ENCODE assay signal across 22 cellular contexts in genomic region chr1:194322751-194323150, GRCh38.
DNase-seq lines count a peak whose midpoint lies in the region; ATAC-seq, FAIRE-seq and TF ChIP-seq lines count a peak whose summit lies in the region.
"Had no signal": no experiment of that assay in that cellular context is flagged by ENCODE, and none has a peak within 500 bp of the region (broad histone marks: within the 10 kb centered on the region; RNA-seq: fewer than 3 reads in every experiment).

No MANE protein-coding gene starts in this region.

- no peaks in the 10 kb centered on the region for H3K36me3 ChIP-seq in PC-9 (ENCODE audit: low read depth)
- no peaks in the 10 kb centered on the region for H3K36me3 ChIP-seq in neuronal stem cell (replicated peaks in 1 of 2; ENCODE audit: control insufficient read depth in 2 of 2, insufficient read depth in 2 of 2, low read length in 2 of 2)
- H3K36me3 ChIP-seq: BLaER1 had no signal

- no TSS peak for BruUV-seq in PC-9 (replicated peaks; lab: Mats Ljungman, UMichigan)

- peak; percentile 29; the same call in 2 of the 3 replicates for ATAC-seq in SK-N-SH treated with all-trans-retinoic acid at 6 μM for 48 hours
- ATAC-seq: CD8-positive, alpha-beta T cell; GM12878; GM23338 had no signal

- peak; percentile 29 for FAIRE-seq in D721Med (lab: Jason Lieb, UNC)
- FAIRE-seq: GM12878, GM19239 had no signal

- 0 out of 2 replicates have a peak, but pooled peaks cover 3% of the 10 kb centered on the region for H3K9me2 ChIP-seq in PC-9 (ENCODE audit: insufficient read depth)

- no peak overlapping the region for H3K14ac ChIP-seq in neuronal stem cell (ENCODE audit: low read length)

- H4K20me1 ChIP-seq in PC-9 (ENCODE audit: insufficient read depth), result no peaks in the 10 kb centered on the region
- H4K20me1 ChIP-seq: BLaER1 had no signal

- H3K4ac ChIP-seq in neuronal stem cell (ENCODE audit: low read length), result no peak overlapping the region

- H3K4me1 ChIP-seq in PC-9 (replicated peaks; ENCODE audit: insufficient read depth) (no peaks in the 10 kb centered on the region), neuronal stem cell (ENCODE audit: control insufficient read depth in 2 of 2, insufficient read depth in 1 of 2, low read depth in 1 of 2, low read length in 2 of 2) (no peaks in the 10 kb centered on the region)
- H3K4me1 ChIP-seq: BLaER1, Caco-2 had no signal

- WGBS in neuronal stem cell (ENCODE audit: extremely low coverage in 2 of 2, insufficient read length in 2 of 2, insufficient replicate concordance in 1 of 2), 2 donors, result no CpG with 5 or more reads among the region's 4 CpGs

- no peak overlapping the region for H4K91ac ChIP-seq in neuronal stem cell (ENCODE audit: low read depth, low read length, poor library complexity)

- H3K27ac ChIP-seq in PC-9, result no peak overlapping the region
- no peak overlapping the region for H3K27ac ChIP-seq in neuronal stem cell (replicated peaks; ENCODE audit: low read length)
- H3K27ac ChIP-seq: 22Rv1, BLaER1, C4-2B had no signal

- H3K27me3 ChIP-seq in PC-9 (ENCODE audit: insufficient read depth, low read depth), result no peaks in the 10 kb centered on the region
- H3K27me3 ChIP-seq in neuronal stem cell (ENCODE audit: control insufficient read depth in 3 of 3, insufficient read depth in 3 of 3, low read depth in 1 of 3, low read length in 3 of 3), result no peaks in the 10 kb centered on the region
- H3K27me3 ChIP-seq: BLaER1 had no signal

- intact Hi-C loops in PC-9 (cut with micrococcal nuclease; ENCODE audit: unreplicated experiment), result no loop called here

- H3K18ac ChIP-seq in neuronal stem cell (ENCODE audit: low read length), result no peak overlapping the region

- no peak overlapping the region for H4K8ac ChIP-seq in neuronal stem cell (ENCODE audit: low read depth, low read length)

- H3K4me3 ChIP-seq in PC-9, result no peak overlapping the region
- no peak overlapping the region for H3K4me3 ChIP-seq in neuronal stem cell (ENCODE audit: low read length in 2 of 2)
- H3K4me3 ChIP-seq: BLaER1, GM12878, GM23338 had no signal

- H3K4me2 ChIP-seq in PC-9 (no peak overlapping the region), neuronal stem cell (ENCODE audit: insufficient read depth, low read length, poor library complexity, severe bottlenecking) (no peak overlapping the region)
- H3K4me2 ChIP-seq: BLaER1, GM23338 had no signal

- no peak overlapping the region for H2BK120ac ChIP-seq in neuronal stem cell (ENCODE audit: low read depth, low read length)

- H3F3A ChIP-seq in PC-9 (ENCODE audit: insufficient read depth, low read depth), result no peaks in the 10 kb centered on the region

- TF ChIP-seq CTCF in D721Med (IDR thresholded peaks at IDR 0.05; ENCODE audit: insufficient read depth, missing control alignments) (no peak), PC-9 (conservative IDR thresholded peaks at IDR 0.05) (no peak)

- DNase-seq in D721Med (ENCODE audit: insufficient read length, low spot score), result no peak
- DNase-seq in PC-9, result no peak
- no peak for DNase-seq in neuronal stem cell (ENCODE audit: low spot score)
- DNase-seq in NCI-H446 (lab: John Stamatoyannopoulos, UW), result no peak
- DNase-seq in HuH-7 (ENCODE audit: low spot score), result no peak
- no peak for DNase-seq in occipital lobe (lab: John Stamatoyannopoulos, UW)
- DNase-seq: Caco-2; CD4-positive, CD25-positive, alpha-beta regulatory T cell; CD8-positive, alpha-beta T cell; DMS 273 treated with DMSO at 0.1 percent for 48 hours; DMS79; EL; GDM1; H9; HFFc6 had no signal

- no peak overlapping the region for H3K9ac ChIP-seq in neuronal stem cell (ENCODE audit: low read depth, low read length, poor library complexity)
- H3K9ac ChIP-seq: BLaER1 had no signal

- H2BK5ac ChIP-seq in neuronal stem cell (ENCODE audit: low read length), result no peak overlapping the region

- H3K79me2 ChIP-seq in PC-9 (ENCODE audit: low read depth), result no peaks in the 10 kb centered on the region

- H2AFZ ChIP-seq in PC-9 (0 out of 2 replicates have a peak overlapping the region, but pooled peaks have one; percentile 53), neuronal stem cell (ENCODE audit: low read length) (peak overlapping the region; percentile 63)
- H2AFZ ChIP-seq: GM23338 had no signal

- no peak overlapping the region for H2AK5ac ChIP-seq in neuronal stem cell (ENCODE audit: low read depth, low read length)

- H3K79me1 ChIP-seq in neuronal stem cell (ENCODE audit: low read depth, low read length), result no peaks in the 10 kb centered on the region

- CTCF ChIA-PET in PC-9 (lab: Charles Lee), result no interaction called here

- H3K9me3 ChIP-seq in PC-9 (ENCODE audit: insufficient read depth, low read depth), result no peaks in the 10 kb centered on the region
- H3K9me3 ChIP-seq in neuronal stem cell (replicated peaks in 1 of 2; ENCODE audit: control insufficient read depth in 2 of 2, insufficient read depth in 1 of 2, low read depth in 1 of 2, low read length in 2 of 2), result no peaks in the 10 kb centered on the region
- H3K9me3 ChIP-seq: BLaER1, Caco-2 had no signal

- no peak overlapping the region for H2BK12ac ChIP-seq in neuronal stem cell (ENCODE audit: low read length)

- POLR2A ChIA-PET in PC-9 (lab: Charles Lee; ENCODE audit: unreplicated experiment), result no interaction called here

- no peak overlapping the region for H3K23ac ChIP-seq in neuronal stem cell (ENCODE audit: low read depth, low read length, poor library complexity)

- H2BK15ac ChIP-seq in neuronal stem cell (ENCODE audit: low read length), result no peak overlapping the region

TF ChIP-seq in SK-N-SH treated with all-trans-retinoic acid at 6 μM for 48 hours, 23 proteins besides CTCF, POLR2A, EP300 and RAD21 (continues in another document):
- TF ChIP-seq CSRNP3 (CRISPR knock-in tag; IDR thresholded peaks at IDR 0.05) (no peak), TOX (CRISPR knock-in tag; IDR thresholded peaks at IDR 0.05; ENCODE audit: borderline replicate concordance) (no peak), ESRRG (CRISPR knock-in tag; IDR thresholded peaks at IDR 0.05) (no peak), PATZ1 (CRISPR knock-in tag; IDR thresholded peaks at IDR 0.05; ENCODE audit: borderline replicate concordance) (no peak), ZNF8 (CRISPR knock-in tag; IDR thresholded peaks at IDR 0.05) (no peak), ARNTL (CRISPR knock-in tag; IDR thresholded peaks at IDR 0.05; ENCODE audit: borderline replicate concordance, low read depth) (no peak), ZFP30 (CRISPR knock-in tag; IDR thresholded peaks at IDR 0.05) (no peak), PPARA (CRISPR knock-in tag; IDR thresholded peaks at IDR 0.05; ENCODE audit: borderline replicate concordance) (no peak), ZNF70 (CRISPR knock-in tag; IDR thresholded peaks at IDR 0.05) (no peak), BACH2 (CRISPR knock-in tag; IDR thresholded peaks at IDR 0.05; ENCODE audit: borderline replicate concordance) (no peak), SNAI2 (CRISPR knock-in tag; IDR thresholded peaks at IDR 0.05) (no peak), TCF4 (CRISPR knock-in tag; IDR thresholded peaks at IDR 0.05; ENCODE audit: borderline replicate concordance) (no peak)
- TF ChIP-seq, protein P1, sequence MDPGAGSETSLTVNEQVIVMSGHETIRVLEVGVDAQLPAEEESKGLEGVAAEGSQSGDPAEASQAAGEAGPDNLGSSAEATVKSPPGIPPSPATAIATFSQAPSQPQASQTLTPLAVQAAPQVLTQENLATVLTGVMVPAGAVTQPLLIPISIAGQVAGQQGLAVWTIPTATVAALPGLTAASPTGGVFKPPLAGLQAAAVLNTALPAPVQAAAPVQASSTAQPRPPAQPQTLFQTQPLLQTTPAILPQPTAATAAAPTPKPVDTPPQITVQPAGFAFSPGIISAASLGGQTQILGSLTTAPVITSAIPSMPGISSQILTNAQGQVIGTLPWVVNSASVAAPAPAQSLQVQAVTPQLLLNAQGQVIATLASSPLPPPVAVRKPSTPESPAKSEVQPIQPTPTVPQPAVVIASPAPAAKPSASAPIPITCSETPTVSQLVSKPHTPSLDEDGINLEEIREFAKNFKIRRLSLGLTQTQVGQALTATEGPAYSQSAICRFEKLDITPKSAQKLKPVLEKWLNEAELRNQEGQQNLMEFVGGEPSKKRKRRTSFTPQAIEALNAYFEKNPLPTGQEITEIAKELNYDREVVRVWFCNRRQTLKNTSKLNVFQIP (CRISPR knock-in tag; IDR thresholded peaks at IDR 0.05; ENCODE audit: borderline replicate concordance, low read depth), result no peak
